1 cellular context compared by ENCODE assay signal in genomic region chr2:109030870-109031480, GRCh38.
TF ChIP-seq lines count a peak whose summit lies in the region.

No MANE protein-coding gene starts in this region.

TF ChIP-seq in GM23338, 12 proteins besides CTCF, POLR2A, EP300 and RAD21 (continued from another document):
- no peak for TF ChIP-seq ZNF462 (CRISPR knock-in tag; IDR thresholded peaks at IDR 0.05)
- TF ChIP-seq, protein P1, sequence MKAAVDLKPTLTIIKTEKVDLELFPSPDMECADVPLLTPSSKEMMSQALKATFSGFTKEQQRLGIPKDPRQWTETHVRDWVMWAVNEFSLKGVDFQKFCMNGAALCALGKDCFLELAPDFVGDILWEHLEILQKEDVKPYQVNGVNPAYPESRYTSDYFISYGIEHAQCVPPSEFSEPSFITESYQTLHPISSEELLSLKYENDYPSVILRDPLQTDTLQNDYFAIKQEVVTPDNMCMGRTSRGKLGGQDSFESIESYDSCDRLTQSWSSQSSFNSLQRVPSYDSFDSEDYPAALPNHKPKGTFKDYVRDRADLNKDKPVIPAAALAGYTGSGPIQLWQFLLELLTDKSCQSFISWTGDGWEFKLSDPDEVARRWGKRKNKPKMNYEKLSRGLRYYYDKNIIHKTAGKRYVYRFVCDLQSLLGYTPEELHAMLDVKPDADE (IDR thresholded peaks at IDR 0.05) = no peak
- no peak for TF ChIP-seq POLR2AphosphoS5 (IDR thresholded peaks at IDR 0.05; ENCODE audit: low read depth)
- TF ChIP-seq JUNB (IDR thresholded peaks at IDR 0.05; ENCODE audit: unreplicated experiment) = no peak
- no peak for TF ChIP-seq ZNF331 (CRISPR knock-in tag; IDR thresholded peaks at IDR 0.05; ENCODE audit: low read depth)
- TF ChIP-seq ZNF114 (CRISPR knock-in tag; IDR thresholded peaks at IDR 0.05) = no peak
- TF ChIP-seq CREB1 (CRISPR knock-in tag; IDR thresholded peaks at IDR 0.05; ENCODE audit: low read depth) = no peak
- no peak for TF ChIP-seq EZH2 (IDR thresholded peaks at IDR 0.05; ENCODE audit: low read depth, unreplicated experiment)
- TF ChIP-seq EZH2phosphoT487 (IDR thresholded peaks at IDR 0.05; ENCODE audit: unreplicated experiment) = no peak
